Comparison of ENCODE assay signal across 6 cellular contexts in genomic region chr19:10568444-10568825, GRCh38. TPM values are rescaled to one million over a fixed set of nuclear protein-coding genes. Genes with fewer than 3 reads are reported as not detected.
A peak's percentile ranks its signal among the peaks of the same experiment; 100 is the strongest.
DNase-seq lines count a peak whose midpoint lies in the region; ATAC-seq and TF ChIP-seq lines count a peak whose summit lies in the region.

No MANE protein-coding gene starts in this region.

- H3K27ac ChIP-seq in ACC112 (ENCODE audit: low read depth, low read length): no peak overlapping the region
- 0 out of 2 replicates have a peak overlapping the region, but pooled peaks have one; percentile 9 for H3K27ac ChIP-seq in GM23338 (ENCODE audit: low read depth)
- peak overlapping the region; percentile 51 for H3K27ac ChIP-seq in VCaP
- H3K27ac ChIP-seq in left ventricle myocardium inferior (replicated peaks): peak overlapping the region; percentile 93

- H2AFZ ChIP-seq in ACC112 (ENCODE audit: low read length, unreplicated experiment) (peak overlapping the region; percentile 38), GM23338 (peak overlapping the region; percentile 52; the same call in 1 of the 2 replicates)

- peaks cover 35% of the 10 kb centered on the region for H3F3A ChIP-seq in GM23338 (replicated peaks; ENCODE audit: low read depth)

- no peaks in the 10 kb centered on the region for H3K9me2 ChIP-seq in GM23338 (ENCODE audit: insufficient read depth)

- H3K27me3 Mint-ChIP-seq in GM23338 (ENCODE audit: insufficient read depth, low read depth, poor library complexity): peaks cover 30% of the 10 kb centered on the region
- no peaks in the 10 kb centered on the region for H3K27me3 Mint-ChIP-seq in stimulated activated naive CD8-positive, alpha-beta T cell treated with anti-CD3 and anti-CD28 coated beads, Interleukin-15, Interleukin-2, amounts not matched to agents 100 ng/mL and 50 ng/mL, for 24 hours

- no peaks in the 10 kb centered on the region for H3K9me3 ChIP-seq in left ventricle myocardium inferior (replicated peaks)

- H3K36me3 ChIP-seq in ACC112 (ENCODE audit: insufficient read depth, low read length) (no peaks in the 10 kb centered on the region), GM23338 (ENCODE audit: insufficient read depth) (no peaks in the 10 kb centered on the region), left ventricle myocardium inferior (no peaks in the 10 kb centered on the region)

- peak; percentile 13 for ATAC-seq in GM23338

- H3K4me3 ChIP-seq in ACC112 (ENCODE audit: low read depth, low read length) (peak overlapping the region; percentile 86), GM23338 (peak overlapping the region; percentile 83), left ventricle myocardium inferior (peak overlapping the region; percentile 90)

- 0 out of 4 replicates have a peak, but pooled peaks of 1 of the 2 experiments have one; percentile 7 for TF ChIP-seq CTCF in GM23338 (conservative IDR thresholded peaks at IDR 0.05; ENCODE audit: low read depth in 2 of 2)
- TF ChIP-seq CTCF in VCaP (conservative IDR thresholded peaks at IDR 0.05): no peak
- TF ChIP-seq CTCF in left ventricle myocardium inferior (IDR thresholded peaks at IDR 0.05; ENCODE audit: borderline replicate concordance): no peak

- H3K9me3 Mint-ChIP-seq in GM23338: peaks cover 2% of the 10 kb centered on the region; the same call in 2 of the 3 replicates
- H3K9me3 Mint-ChIP-seq in stimulated activated naive CD8-positive, alpha-beta T cell treated with anti-CD3 and anti-CD28 coated beads, Interleukin-15, Interleukin-2, amounts not matched to agents 100 ng/mL and 50 ng/mL, for 24 hours: no peaks in the 10 kb centered on the region

- H3K4me1 Mint-ChIP-seq in GM23338: peaks cover 36% of the 10 kb centered on the region
- peaks cover 58% of the 10 kb centered on the region for H3K4me1 Mint-ChIP-seq in stimulated activated naive CD8-positive, alpha-beta T cell treated with anti-CD3 and anti-CD28 coated beads, Interleukin-15, Interleukin-2, amounts not matched to agents 100 ng/mL and 50 ng/mL, for 24 hours (ENCODE audit: low read depth)

- peaks cover 5% of the 10 kb centered on the region for H4K20me1 ChIP-seq in GM23338 (replicated peaks; ENCODE audit: insufficient read depth)

- 0 out of 2 replicates have a peak overlapping the region, but pooled peaks have one; percentile 48 for H3K27ac Mint-ChIP-seq in GM23338
- H3K27ac Mint-ChIP-seq in stimulated activated naive CD8-positive, alpha-beta T cell treated with anti-CD3 and anti-CD28 coated beads, Interleukin-15, Interleukin-2, amounts not matched to agents 100 ng/mL and 50 ng/mL, for 24 hours: peak overlapping the region; percentile 100

- H3K4me1 ChIP-seq in ACC112 (ENCODE audit: control insufficient read depth, insufficient read depth, low read length, unreplicated experiment) (peaks cover 21% of the 10 kb centered on the region), GM23338 (ENCODE audit: insufficient read depth) (peaks cover 23% of the 10 kb centered on the region), left ventricle myocardium inferior (peaks cover 52% of the 10 kb centered on the region)

- peaks cover 30% of the 10 kb centered on the region for H3K36me3 Mint-ChIP-seq in GM23338 (ENCODE audit: low read depth)
- H3K36me3 Mint-ChIP-seq in stimulated activated naive CD8-positive, alpha-beta T cell treated with anti-CD3 and anti-CD28 coated beads, Interleukin-15, Interleukin-2, amounts not matched to agents 100 ng/mL and 50 ng/mL, for 24 hours (ENCODE audit: low read depth): peaks cover 20% of the 10 kb centered on the region

- H3K4me3 Mint-ChIP-seq in GM23338: peak overlapping the region; percentile 94
- peak overlapping the region; percentile 96 for H3K4me3 Mint-ChIP-seq in stimulated activated naive CD8-positive, alpha-beta T cell treated with anti-CD3 and anti-CD28 coated beads, Interleukin-15, Interleukin-2, amounts not matched to agents 100 ng/mL and 50 ng/mL, for 24 hours

- H3K79me2 ChIP-seq in ACC112 (ENCODE audit: control insufficient read depth, insufficient read depth, low read length, unreplicated experiment) (peaks cover 28% of the 10 kb centered on the region), GM23338 (replicated peaks; ENCODE audit: insufficient read depth) (peaks cover 12% of the 10 kb centered on the region)

- peak; percentile 75 for DNase-seq in GM23338 (ENCODE audit: low spot score)
- DNase-seq in left ventricle myocardium inferior: no peak
- DNase-seq in amniotic stem cell (lab: John Stamatoyannopoulos, UW): no peak

- peak overlapping the region; percentile 94 for H3K4me2 ChIP-seq in GM23338

- intact Hi-C loops in left ventricle myocardium inferior (cut with micrococcal nuclease): no loop called here

- H3K27me3 ChIP-seq in ACC112 (ENCODE audit: insufficient read depth, low read length): no peaks in the 10 kb centered on the region
- H3K27me3 ChIP-seq in GM23338 (ENCODE audit: insufficient read depth): no peaks in the 10 kb centered on the region
- no peaks in the 10 kb centered on the region for H3K27me3 ChIP-seq in left ventricle myocardium inferior (ENCODE audit: low read depth)

TF ChIP-seq in GM23338, 12 proteins besides CTCF, POLR2A, EP300 and RAD21 (continues in another document):
- TF ChIP-seq NANOG (IDR thresholded peaks at IDR 0.05; ENCODE audit: borderline replicate concordance) (no peak), ZNF331 (CRISPR knock-in tag; IDR thresholded peaks at IDR 0.05; ENCODE audit: low read depth) (no peak), CREB1 (CRISPR knock-in tag; IDR thresholded peaks at IDR 0.05; ENCODE audit: low read depth) (no peak)

RNA-seq across cellular contexts. Expression of gene CDKN2D, which starts 0.3 kb away (rescaled TPM):
- total RNA-seq in GM23338 (2014; rRNA removed; shearing (Covaris generic)): 1.4 and 3.2 TPM in 2 replicates
- 4.0 and 5.8 TPM in 2 replicates for polyA plus RNA-seq in GM23338 (2016; fragmentation: Nextera tagmentation; extraction: Ambion mirVana)
- total RNA-seq in left ventricle myocardium inferior: 9.4 TPM

RNA-seq across cellular contexts. Expression of gene KRI1, which starts 2.6 kb away (rescaled TPM):
- 23.8 and 25.0 TPM in 2 replicates for total RNA-seq in GM23338 (2014; rRNA removed; shearing (Covaris generic))
- polyA plus RNA-seq in GM23338 (2016; fragmentation: Nextera tagmentation; extraction: Ambion mirVana): 43.2 and 48.8 TPM in 2 replicates
- total RNA-seq in left ventricle myocardium inferior: 10.2 TPM

RNA-seq across cellular contexts. Expression of gene AP1M2, which starts 18.7 kb away (rescaled TPM):
- 158 and 165 TPM in 2 replicates for total RNA-seq in GM23338 (2014; rRNA removed; shearing (Covaris generic))
- polyA plus RNA-seq in GM23338 (2016; fragmentation: Nextera tagmentation; extraction: Ambion mirVana): 128 and 141 TPM in 2 replicates
- not detected for total RNA-seq in left ventricle myocardium inferior

RNA-seq across cellular contexts. Expression of gene ATG4D, which starts 24.7 kb away (rescaled TPM):
- 53.2 and 55.5 TPM in 2 replicates for total RNA-seq in GM23338 (2014; rRNA removed; shearing (Covaris generic))
- polyA plus RNA-seq in GM23338 (2016; fragmentation: Nextera tagmentation; extraction: Ambion mirVana): 15.1 and 19.1 TPM in 2 replicates
- total RNA-seq in left ventricle myocardium inferior: 48.7 TPM

RNA-seq across cellular contexts. Expression of gene S1PR5, which starts 51.2 kb away (rescaled TPM):
- 3.1 and 8.0 TPM in 2 replicates for total RNA-seq in GM23338 (2014; rRNA removed; shearing (Covaris generic))
- polyA plus RNA-seq in GM23338 (2016; fragmentation: Nextera tagmentation; extraction: Ambion mirVana): 4.6 and 4.8 TPM in 2 replicates
- total RNA-seq in left ventricle myocardium inferior: 0.11 TPM

Comparison
In these comparisons a context has a peak if more than half of its experiments do, and no peak if none do; other contexts are left out.
1. RNA of gene AP1M2, which starts 18.7 kb away (total RNA-seq): 158 to 165 TPM in GM23338; not detected in left ventricle myocardium inferior (single experiment); every median in the first group is over 100 times any median in the second.
2. Peak in every context shown above with its lines, with median percentiles within 50 percentile points of each other: H3K4me3 ChIP-seq.